In genomic region chr13:34941436-34941834, GRCh38 we compare ENCODE assay signal across 8 cellular contexts. TPM values are rescaled to one million over a fixed set of nuclear protein-coding genes. Genes with fewer than 3 reads are reported as not detected.
DNase-seq lines count a peak whose midpoint lies in the region; ATAC-seq and TF ChIP-seq lines count a peak whose summit lies in the region.

No MANE protein-coding gene starts in this region.

- TF ChIP-seq CTCF in GM12864 (IDR thresholded peaks at IDR 0.05; ENCODE audit: low read depth, low read length, missing control alignments), result no peak
- TF ChIP-seq CTCF in VCaP (conservative IDR thresholded peaks at IDR 0.05), result no peak
- TF ChIP-seq CTCF in retinal pigment epithelial cell (conservative IDR thresholded peaks at IDR 0.05; ENCODE audit: low read depth, low read length), result no peak
- TF ChIP-seq CTCF in GM20000 (IDR thresholded peaks at IDR 0.05; ENCODE audit: extremely low read depth, missing control alignments), result no peak

- DNase-seq in GM12864 (ENCODE audit: low read depth) (no peak), Right ventricle myocardium superior (no peak), retinal pigment epithelial cell (ENCODE audit: low read depth) (no peak), MV-4-11 (lab: John Stamatoyannopoulos, UW) (no peak), EL (no peak), GM20000 (ENCODE audit: low spot score) (no peak)

- peak overlapping the region; percentile 80 for H3K27ac ChIP-seq in VCaP

- ATAC-seq in Right ventricle myocardium superior (ENCODE audit: poor library complexity), result peak; percentile 32
- no peak for ATAC-seq in GM21576 (IDR thresholded peaks at IDR 0.05; ENCODE audit: unreplicated experiment)

- intact Hi-C loops in Right ventricle myocardium superior (cut with DNase I), result no loop called here

- H3K4me3 ChIP-seq in GM12864 (ENCODE audit: low read depth, low read length) (peak overlapping the region; percentile 84), retinal pigment epithelial cell (ENCODE audit: low read length) (peak overlapping the region; percentile 92)

RNA-seq across cellular contexts. Expression of gene NBEA, which starts 0.6 kb away (rescaled TPM):
- total RNA-seq in Right ventricle myocardium superior, result 19.1 TPM
